30 cellular contexts compared by ENCODE assay signal in the genomic region with DNA sequence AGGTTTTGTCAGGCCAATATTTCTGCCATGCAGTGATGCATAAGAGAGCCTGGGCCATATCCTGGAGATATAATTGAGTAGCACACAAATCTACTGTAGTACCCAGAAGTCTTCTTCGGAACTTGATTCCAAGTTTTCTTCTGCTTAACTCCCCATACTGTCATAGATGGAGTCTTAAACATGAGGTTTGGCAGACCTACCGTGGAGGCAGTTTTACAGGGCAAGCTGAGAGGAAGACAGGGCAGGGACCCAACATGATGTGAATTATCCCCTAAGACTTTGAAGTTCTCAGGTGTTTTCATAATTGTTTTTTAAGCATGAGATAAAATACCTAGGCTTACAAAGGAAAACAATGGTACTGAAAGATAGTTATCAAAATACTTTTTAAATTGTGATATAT. TPM values are rescaled to one million over a fixed set of nuclear protein-coding genes. Genes with fewer than 3 reads are reported as not detected.
A peak's percentile ranks its signal among the peaks of the same experiment; 100 is the strongest.
DNase-seq lines count a peak whose midpoint lies in the region; TF ChIP-seq lines count a peak whose summit lies in the region.
"Had no signal": no experiment of that assay in that cellular context is flagged by ENCODE, and none has a peak within 500 bp of the region (broad histone marks: within the 10 kb centered on the region; RNA-seq: fewer than 3 reads in every experiment).

No MANE protein-coding gene starts in this region.

- TF ChIP-seq CTCF in sigmoid colon (IDR thresholded peaks at IDR 0.05): no peak

- 74 to 84% methylated on average over 2 of the region's 2 CpGs for WGBS in sigmoid colon, 2 donors

- H3K27me3 ChIP-seq in rectal smooth muscle tissue (ENCODE audit: control insufficient read depth, insufficient read depth, low read length) (peaks cover 9% of the 10 kb centered on the region), sigmoid colon (no peaks in the 10 kb centered on the region)
- H3K27me3 ChIP-seq: BE2C had no signal

- no peaks in the 10 kb centered on the region for H3K4me1 Mint-ChIP-seq in activated naive CD8-positive, alpha-beta T cell treated with anti-CD3 and anti-CD28 coated beads for 36 hours
- H3K4me1 Mint-ChIP-seq: B cell; CD14-positive monocyte; CD4-positive, alpha-beta memory T cell; CD4-positive, CD25-positive, alpha-beta regulatory T cell; CD8-positive, alpha-beta memory T cell had no signal

- H3K9me3 ChIP-seq in sigmoid colon: no peaks in the 10 kb centered on the region
- H3K9me3 ChIP-seq: A549, BE2C, BLaER1, Caco-2 had no signal

- H3K27ac ChIP-seq in rectal smooth muscle tissue (ENCODE audit: low read depth, low read length) (peak overlapping the region; percentile 28), sigmoid colon (peak overlapping the region in 2 of 4 donors; percentile 7 to 23)
- H3K27ac ChIP-seq: 22Rv1; A549; BLaER1; BLaER1 treated with 17β-estradiol and CSF1 and Interleukin-3, amounts not matched to agents 10 nM and 100 nM; C4-2B had no signal

- no peak overlapping the region for H3K9ac ChIP-seq in rectal smooth muscle tissue (ENCODE audit: low read length)
- H3K9ac ChIP-seq: BLaER1; BLaER1 treated with 17β-estradiol and CSF1 and Interleukin-3, amounts not matched to agents 10 nM and 100 nM had no signal

- no peak overlapping the region for H3K4me3 Mint-ChIP-seq in activated naive CD8-positive, alpha-beta T cell treated with anti-CD3 and anti-CD28 coated beads for 36 hours
- H3K4me3 Mint-ChIP-seq: B cell; CD14-positive monocyte; CD4-positive, alpha-beta memory T cell; CD4-positive, alpha-beta T cell; CD4-positive, CD25-positive, alpha-beta regulatory T cell; CD8-positive, alpha-beta memory T cell; CD8-positive, alpha-beta T cell had no signal

- H3K9me3 Mint-ChIP-seq in activated naive CD8-positive, alpha-beta T cell treated with anti-CD3 and anti-CD28 coated beads for 36 hours: no peaks in the 10 kb centered on the region
- H3K9me3 Mint-ChIP-seq: CD4-positive, alpha-beta memory T cell; CD4-positive, alpha-beta T cell; CD8-positive, alpha-beta memory T cell; CD8-positive, alpha-beta T cell had no signal

- H3K27ac Mint-ChIP-seq in activated naive CD8-positive, alpha-beta T cell treated with anti-CD3 and anti-CD28 coated beads for 36 hours: no peak overlapping the region
- H3K27ac Mint-ChIP-seq: B cell; CD4-positive, alpha-beta memory T cell; CD4-positive, alpha-beta T cell; CD4-positive, CD25-positive, alpha-beta regulatory T cell; CD8-positive, alpha-beta memory T cell; CD8-positive, alpha-beta T cell had no signal

- H3K27me3 Mint-ChIP-seq in activated naive CD8-positive, alpha-beta T cell treated with anti-CD3 and anti-CD28 coated beads for 36 hours: peaks cover under 1% of the 10 kb centered on the region

- H3K36me3 ChIP-seq in rectal smooth muscle tissue (ENCODE audit: control insufficient read depth, insufficient read depth, low read length): no peaks in the 10 kb centered on the region
- H3K36me3 ChIP-seq in sigmoid colon: no peaks in the 10 kb centered on the region
- H3K36me3 ChIP-seq: BE2C; BLaER1; BLaER1 treated with 17β-estradiol and CSF1 and Interleukin-3, amounts not matched to agents 10 nM and 100 nM had no signal

- H3K4me3 ChIP-seq in rectal smooth muscle tissue (ENCODE audit: low read length): no peak overlapping the region
- H3K4me3 ChIP-seq in sigmoid colon: no peak overlapping the region
- H3K4me3 ChIP-seq: A549; BLaER1; BLaER1 treated with 17β-estradiol and CSF1 and Interleukin-3, amounts not matched to agents 10 nM and 100 nM had no signal

- DNase-seq in sigmoid colon: peak; percentile 62
- no peak for DNase-seq in activated naive CD8-positive, alpha-beta T cell treated with anti-CD3 and anti-CD28 coated beads for 36 hours
- no peak for DNase-seq in stimulated activated CD4-positive, alpha-beta T cell treated with anti-CD3 and anti-CD28 coated beads, Interleukin-15, amount 100 ng/mL, for 24 hours
- DNase-seq: 8988T; ACHN; AML-193; BE2C; C1 segment of cervical spinal cord; Caco-2; Calu3; CD4-positive, alpha-beta memory T cell; CD4-positive, alpha-beta T cell; CD4-positive, CD25-positive, alpha-beta regulatory T cell; CD8-positive, alpha-beta memory T cell; CD8-positive, alpha-beta T cell; COR-L47; DMS 273 treated with DMSO at 0.1 percent for 48 hours; DMS153; DMS53; DND-41; EL had no signal

- no peak for TF ChIP-seq EP300 in sigmoid colon (IDR thresholded peaks at IDR 0.05)

- H3K4me1 ChIP-seq in rectal smooth muscle tissue (ENCODE audit: control insufficient read depth, insufficient read depth, low read length) (no peaks in the 10 kb centered on the region), sigmoid colon (peaks cover 0 to 23% (median 3%) of the 10 kb centered on the region in 4 donors)
- H3K4me1 ChIP-seq: BE2C; BLaER1; BLaER1 treated with 17β-estradiol and CSF1 and Interleukin-3, amounts not matched to agents 10 nM and 100 nM; Caco-2 had no signal

- TF ChIP-seq POLR2A in sigmoid colon (IDR thresholded peaks at IDR 0.05): no peak

- H3K36me3 Mint-ChIP-seq in activated naive CD8-positive, alpha-beta T cell treated with anti-CD3 and anti-CD28 coated beads for 36 hours: no peaks in the 10 kb centered on the region
- H3K36me3 Mint-ChIP-seq: CD14-positive monocyte; CD4-positive, alpha-beta memory T cell; CD4-positive, CD25-positive, alpha-beta regulatory T cell; CD8-positive, alpha-beta memory T cell; CD8-positive, alpha-beta T cell had no signal

- intact Hi-C loops in sigmoid colon (cut with DNase I): no loop called here

RNA-seq across cellular contexts. Expression of a gene that starts 18.2 kb away (rescaled TPM):
- 10 to 100 TPM in 3 of 4 donors, 1 to 10 TPM in 1; 8.1 to 21.3 (median 10.7) TPM for total RNA-seq in sigmoid colon
- 1 to 10 TPM in 1 of 3 donors, under 1 TPM in 2; under 0.01 to 2.1 (median under 0.01) TPM for polyA plus RNA-seq in sigmoid colon
- under 1 TPM; 0.10 to 0.31 TPM for total RNA-seq in activated naive CD8-positive, alpha-beta T cell treated with anti-CD3 and anti-CD28 coated beads for 36 hours
- total RNA-seq: A172 had no signal

Comparison
In these comparisons a context has a peak if more than half of its experiments do, and no peak if none do; other contexts are left out.
1. RNA of a gene that starts 18.2 kb away (total RNA-seq): 8.1 to 21.3 TPM in sigmoid colon; 0.10 to 0.31 TPM in activated naive CD8-positive, alpha-beta T cell treated with anti-CD3 and anti-CD28 coated beads for 36 hours; every median in the first group is over 4 times any median in the second.